In the genomic region with DNA sequence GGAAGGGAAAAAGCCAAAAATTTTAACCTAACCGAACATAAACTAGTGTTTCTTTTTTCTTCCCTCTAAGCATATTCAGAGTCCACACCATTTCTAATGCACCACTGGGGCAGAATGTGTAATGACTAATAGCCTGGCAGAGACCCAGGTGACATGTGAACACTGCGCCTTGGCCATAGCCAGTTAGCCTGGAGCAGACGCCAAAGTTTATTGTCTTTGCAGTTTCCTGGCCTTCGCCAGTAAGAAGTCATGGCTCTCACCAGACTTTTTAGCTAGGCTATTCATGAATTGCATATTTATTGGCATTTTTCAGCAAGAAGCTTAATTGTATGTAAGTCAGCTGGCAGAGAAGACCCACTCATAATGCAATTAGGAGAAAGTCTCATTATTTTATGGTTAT, we compare ENCODE assay signal across 9 cellular contexts.
DNase-seq lines count a peak whose midpoint lies in the region; ATAC-seq and TF ChIP-seq lines count a peak whose summit lies in the region.
"Had no signal": no experiment of that assay in that cellular context is flagged by ENCODE, and none has a peak within 500 bp of the region (broad histone marks: within the 10 kb centered on the region; RNA-seq: fewer than 3 reads in every experiment).

No MANE protein-coding gene starts in this region.

- H3K4me1 ChIP-seq in body of pancreas, result no peaks in the 10 kb centered on the region
- peaks cover 8% of the 10 kb centered on the region for H3K4me1 ChIP-seq in left ventricle myocardium inferior
- no peaks in the 10 kb centered on the region for H3K4me1 ChIP-seq in trophoblast cell (ENCODE audit: control insufficient read depth in 1 of 2, insufficient read depth in 2 of 2, low read length in 2 of 2)
- H3K4me1 ChIP-seq in Caco-2, result no peaks in the 10 kb centered on the region

- TF ChIP-seq POLR2A in body of pancreas (IDR thresholded peaks at IDR 0.05), result no peak

- no peak overlapping the region for H3K18ac ChIP-seq in trophoblast cell (ENCODE audit: low read length)

- H3K36me3 ChIP-seq in body of pancreas (replicated peaks in 1 of 2; ENCODE audit: insufficient read depth in 1 of 2, low read depth in 2 of 2) (no peaks in the 10 kb centered on the region), left ventricle myocardium inferior (no peaks in the 10 kb centered on the region), trophoblast cell (ENCODE audit: control insufficient read depth in 1 of 2, insufficient read depth in 2 of 2, low read length in 2 of 2) (no peaks in the 10 kb centered on the region), Caco-2 (ENCODE audit: control insufficient read depth, insufficient read depth, low read length) (no peaks in the 10 kb centered on the region)

- peaks cover 3% of the 10 kb centered on the region for H3K27me3 Mint-ChIP-seq in activated CD4-positive, alpha-beta T cell treated with anti-CD3 and anti-CD28 coated beads, Interleukin-2, amount 10 ng/mL, durations not matched to agents 24 days and 14 days
- H3K27me3 Mint-ChIP-seq in Caco-2 (ENCODE audit: insufficient read depth, unreplicated experiment), result no peaks in the 10 kb centered on the region

- CTCF ChIA-PET in Caco-2 (lab: Charles Lee), result no interaction called here

- H4K12ac ChIP-seq in trophoblast cell (ENCODE audit: low read depth, low read length), result no peak overlapping the region

- no peaks in the 10 kb centered on the region for H3K9me3 ChIP-seq in body of pancreas
- no peaks in the 10 kb centered on the region for H3K9me3 ChIP-seq in left ventricle myocardium inferior (replicated peaks)
- no peaks in the 10 kb centered on the region for H3K9me3 ChIP-seq in trophoblast cell (ENCODE audit: insufficient read depth, low read depth, low read length)
- H3K9me3 ChIP-seq in Caco-2, result no peaks in the 10 kb centered on the region; the same call in 1 of the 2 replicates

- no peak overlapping the region for H4K8ac ChIP-seq in trophoblast cell (ENCODE audit: low read depth, low read length)

- H3K27ac ChIP-seq in body of pancreas (no peak overlapping the region), left ventricle myocardium inferior (replicated peaks) (no peak overlapping the region), substantia nigra (ENCODE audit: low read depth, low read length, poor library complexity, severe bottlenecking) (no peak overlapping the region), trophoblast cell (ENCODE audit: low read depth, low read length) (no peak overlapping the region)

- peak; percentile 88 for DNase-seq in HFF-Myc (ENCODE audit: extremely low read depth, low read depth)
- peak; percentile 29 to 84 (median 46) for DNase-seq in body of pancreas
- peak; percentile 40 for DNase-seq in left ventricle myocardium inferior
- peak in 44 of 49 donors; percentile 6 to 80 (median 46) for DNase-seq in substantia nigra (lab: John Stamatoyannopoulos, UW)
- DNase-seq in trophoblast cell, result no peak
- no peak for DNase-seq in activated CD4-positive, alpha-beta T cell treated with anti-CD3 and anti-CD28 coated beads, Interleukin-2, amount 10 ng/mL, durations not matched to agents 24 days and 14 days
- no peak for DNase-seq in MV-4-11 (lab: John Stamatoyannopoulos, UW)
- no peak for DNase-seq in Caco-2
- DNase-seq: NCI-H524 treated with DMSO at 0.1 percent for 48 hours had no signal

- no peak overlapping the region for H3K27ac Mint-ChIP-seq in activated CD4-positive, alpha-beta T cell treated with anti-CD3 and anti-CD28 coated beads, Interleukin-2, amount 10 ng/mL, durations not matched to agents 24 days and 14 days
- no peak overlapping the region for H3K27ac Mint-ChIP-seq in Caco-2 (ENCODE audit: unreplicated experiment)

- no peak overlapping the region for H3K14ac ChIP-seq in trophoblast cell (ENCODE audit: low read length)

- H3K4me2 ChIP-seq in trophoblast cell (ENCODE audit: low read length), result no peak overlapping the region

- 51 to 54% methylated on average over 4 of the region's 4 CpGs for WGBS in body of pancreas, 2 donors
- no CpG with 5 or more reads among the region's 4 CpGs for WGBS in trophoblast cell (ENCODE audit: extremely low coverage, insufficient coverage, insufficient read length)

- no peak overlapping the region for H2BK12ac ChIP-seq in trophoblast cell (ENCODE audit: low read length)

- H3K4me3 ChIP-seq in HFF-Myc (replicated peaks; ENCODE audit: low read depth, low read length) (no peak overlapping the region), body of pancreas (no peak overlapping the region), left ventricle myocardium inferior (no peak overlapping the region), trophoblast cell (ENCODE audit: low read depth, low read length) (no peak overlapping the region), Caco-2 (ENCODE audit: low read depth, low read length) (no peak overlapping the region)

- H2AFZ ChIP-seq in trophoblast cell (ENCODE audit: insufficient read depth, low read length, poor library complexity), result no peak overlapping the region

- intact Hi-C loops in body of pancreas (cut with DNase I) (no loop called here), left ventricle myocardium inferior (cut with micrococcal nuclease) (no loop called here), Caco-2 (cut with micrococcal nuclease; ENCODE audit: unreplicated experiment) (no loop called here)
- intact Hi-C loops in activated CD4-positive, alpha-beta T cell treated with anti-CD3 and anti-CD28 coated beads, Interleukin-2, amount 10 ng/mL, durations not matched to agents 24 days and 14 days (cut with micrococcal nuclease), result no loop called here

- H3K79me1 ChIP-seq in trophoblast cell (ENCODE audit: low read length), result no peaks in the 10 kb centered on the region

- H4K91ac ChIP-seq in trophoblast cell (ENCODE audit: low read depth, low read length), result no peak overlapping the region

- no peak overlapping the region for H3K23ac ChIP-seq in trophoblast cell (ENCODE audit: low read length)

- H3K4me1 Mint-ChIP-seq in activated CD4-positive, alpha-beta T cell treated with anti-CD3 and anti-CD28 coated beads, Interleukin-2, amount 10 ng/mL, durations not matched to agents 24 days and 14 days, result peaks cover 3% of the 10 kb centered on the region
- no peaks in the 10 kb centered on the region for H3K4me1 Mint-ChIP-seq in Caco-2 (ENCODE audit: low read depth, unreplicated experiment)

- no peak for TF ChIP-seq CTCF in HFF-Myc (IDR thresholded peaks at IDR 0.05; ENCODE audit: low read depth, low read length, missing control alignments)
- no peak for TF ChIP-seq CTCF in body of pancreas (IDR thresholded peaks at IDR 0.05)
- no peak for TF ChIP-seq CTCF in left ventricle myocardium inferior (IDR thresholded peaks at IDR 0.05; ENCODE audit: borderline replicate concordance)
- no peak for TF ChIP-seq CTCF in Caco-2 (IDR thresholded peaks at IDR 0.05; ENCODE audit: insufficient read depth in 1 of 2, low read depth in 1 of 2, low read length in 1 of 2, severe bottlenecking in 1 of 2, unreplicated experiment in 1 of 2)

- no peak overlapping the region for H3K9ac ChIP-seq in trophoblast cell (ENCODE audit: low read length)

- H3K27me3 ChIP-seq in body of pancreas (no peaks in the 10 kb centered on the region), left ventricle myocardium inferior (ENCODE audit: low read depth) (no peaks in the 10 kb centered on the region), trophoblast cell (ENCODE audit: insufficient read depth, low read length) (no peaks in the 10 kb centered on the region), Caco-2 (replicated peaks; ENCODE audit: control insufficient read depth, insufficient read depth, low read length) (no peaks in the 10 kb centered on the region)

- H2BK120ac ChIP-seq in trophoblast cell (ENCODE audit: insufficient read depth, low read length, poor library complexity), result no peak overlapping the region

- ATAC-seq in body of pancreas, result no peak

- no peak overlapping the region for H2BK5ac ChIP-seq in trophoblast cell (ENCODE audit: low read depth, low read length, poor library complexity)

- H3K9me3 Mint-ChIP-seq in activated CD4-positive, alpha-beta T cell treated with anti-CD3 and anti-CD28 coated beads, Interleukin-2, amount 10 ng/mL, durations not matched to agents 24 days and 14 days, result peaks cover 3% of the 10 kb centered on the region
- H3K9me3 Mint-ChIP-seq in Caco-2 (ENCODE audit: unreplicated experiment), result peaks cover 14% of the 10 kb centered on the region

- H3K4me3 Mint-ChIP-seq in activated CD4-positive, alpha-beta T cell treated with anti-CD3 and anti-CD28 coated beads, Interleukin-2, amount 10 ng/mL, durations not matched to agents 24 days and 14 days, result no peak overlapping the region
- no peak overlapping the region for H3K4me3 Mint-ChIP-seq in Caco-2 (ENCODE audit: unreplicated experiment)

- H2AK5ac ChIP-seq in trophoblast cell (ENCODE audit: low read length), result no peak overlapping the region

- no peaks in the 10 kb centered on the region for H3K36me3 Mint-ChIP-seq in activated CD4-positive, alpha-beta T cell treated with anti-CD3 and anti-CD28 coated beads, Interleukin-2, amount 10 ng/mL, durations not matched to agents 24 days and 14 days (ENCODE audit: low read depth)
- H3K36me3 Mint-ChIP-seq in Caco-2 (ENCODE audit: insufficient read depth, unreplicated experiment), result no peaks in the 10 kb centered on the region

- no peak overlapping the region for H3K4ac ChIP-seq in trophoblast cell (ENCODE audit: low read depth, low read length)

- no TSS peak for BruUV-seq in Caco-2 (replicated peaks; lab: Mats Ljungman, UMichigan)

- H3K79me2 ChIP-seq in trophoblast cell (ENCODE audit: control insufficient read depth, insufficient read depth, low read length, poor library complexity), result no peaks in the 10 kb centered on the region

- POLR2A ChIA-PET in Caco-2 (lab: Charles Lee), result no interaction called here

Comparison
In these comparisons a context has a peak if more than half of its experiments do, and no peak if none do; other contexts are left out.
1. DNase-seq: peak in HFF-Myc (single experiment), body of pancreas (4 of 4), left ventricle myocardium inferior (single experiment) and substantia nigra (44 of 49); none in trophoblast cell (0 of 2), activated CD4-positive, alpha-beta T cell treated with anti-CD3 and anti-CD28 coated beads, Interleukin-2, amount 10 ng/mL, durations not matched to agents 24 days and 14 days (single experiment), MV-4-11 (single experiment) and Caco-2 (0 of 2).